Comparison of ENCODE assay signal across 22 cellular contexts in genomic region chr15:68633181-68634121, GRCh38. TPM values are rescaled to one million over a fixed set of nuclear protein-coding genes. Genes with fewer than 3 reads are reported as not detected.
DNase-seq lines count a peak whose midpoint lies in the region; ATAC-seq and TF ChIP-seq lines count a peak whose summit lies in the region.
"Had no signal": no experiment of that assay in that cellular context is flagged by ENCODE, and none has a peak within 500 bp of the region (broad histone marks: within the 10 kb centered on the region; RNA-seq: fewer than 3 reads in every experiment).

No MANE protein-coding gene starts in this region.

- H3K9ac ChIP-seq in Karpas-422 (ENCODE audit: low read length): peak overlapping the region; percentile 39; the same call in 1 of the 2 replicates

- TF ChIP-seq CTCF in DOHH2 (IDR thresholded peaks at IDR 0.05; ENCODE audit: low read depth, low read length, poor library complexity, severe bottlenecking) (no peak), nephron (IDR thresholded peaks at IDR 0.05; ENCODE audit: unreplicated experiment in 3 of 3) (no peak), osteocyte (IDR thresholded peaks at IDR 0.05) (no peak)

- peaks cover 3% of the 10 kb centered on the region for H3K27me3 Mint-ChIP-seq in nephron (ENCODE audit: low read depth)
- H3K27me3 Mint-ChIP-seq in osteocyte (ENCODE audit: unreplicated experiment): no peaks in the 10 kb centered on the region
- H3K27me3 Mint-ChIP-seq: CD4-positive, CD25-positive, alpha-beta regulatory T cell had no signal

- no peaks in the 10 kb centered on the region for H3F3A ChIP-seq in DOHH2 (ENCODE audit: control insufficient read depth, insufficient read depth)

- H3K4me1 ChIP-seq in DOHH2 (ENCODE audit: control insufficient read depth, low read length): peaks cover 80% of the 10 kb centered on the region
- H3K4me1 ChIP-seq in Karpas-422 (ENCODE audit: low read length): peaks cover 98% of the 10 kb centered on the region
- H3K4me1 ChIP-seq: SJSA1 had no signal

- H3K27ac ChIP-seq in DOHH2 (ENCODE audit: low read depth, low read length): no peak overlapping the region
- H3K27ac ChIP-seq in Karpas-422 (ENCODE audit: low read length): peak overlapping the region; percentile 72
- H3K27ac ChIP-seq: SJSA1 had no signal

- H3K9me2 ChIP-seq in DOHH2 (replicated peaks; ENCODE audit: control insufficient read depth, low read length) (no peaks in the 10 kb centered on the region), Karpas-422 (replicated peaks; ENCODE audit: insufficient read depth, low read length) (no peaks in the 10 kb centered on the region)

- H3K4me3 ChIP-seq in DOHH2 (ENCODE audit: low read length) (peak overlapping the region; percentile 49), Karpas-422 (ENCODE audit: low read length) (no peak overlapping the region; the same call in 1 of the 2 replicates)
- H3K4me3 ChIP-seq: heart left ventricle, lung, SJSA1 had no signal

- H3K4me3 Mint-ChIP-seq in nephron (peak overlapping the region in 1 of 3 experiments; percentile 20), osteocyte (ENCODE audit: unreplicated experiment) (no peak overlapping the region)
- H3K4me3 Mint-ChIP-seq: CD4-positive, CD25-positive, alpha-beta regulatory T cell had no signal

- H3K4me1 Mint-ChIP-seq in nephron (peaks cover 83% of the 10 kb centered on the region), osteocyte (ENCODE audit: unreplicated experiment) (peaks cover 31% of the 10 kb centered on the region)
- H3K4me1 Mint-ChIP-seq: CD4-positive, CD25-positive, alpha-beta regulatory T cell had no signal

- H3K9me3 ChIP-seq in DOHH2 (ENCODE audit: control insufficient read depth, insufficient read depth, low read length) (no peaks in the 10 kb centered on the region), Karpas-422 (ENCODE audit: low read length) (no peaks in the 10 kb centered on the region)
- H3K9me3 ChIP-seq: heart left ventricle, SJSA1 had no signal

- no peaks in the 10 kb centered on the region for H3K36me3 Mint-ChIP-seq in nephron (ENCODE audit: low read depth)
- H3K36me3 Mint-ChIP-seq in osteocyte (ENCODE audit: unreplicated experiment): no peaks in the 10 kb centered on the region
- H3K36me3 Mint-ChIP-seq: CD4-positive, CD25-positive, alpha-beta regulatory T cell had no signal

- H3K79me2 ChIP-seq in DOHH2 (ENCODE audit: control insufficient read depth, low read length) (no peaks in the 10 kb centered on the region), Karpas-422 (ENCODE audit: low read length) (no peaks in the 10 kb centered on the region)

- ATAC-seq in HG03175 (IDR thresholded peaks at IDR 0.05; ENCODE audit: unreplicated experiment): no peak
- ATAC-seq: sciatic nerve; stimulated activated naive CD8-positive, alpha-beta T cell treated with anti-CD3 and anti-CD28 coated beads, Interleukin-15, Interleukin-2, amounts not matched to agents 100 U/mL and 50 U/mL, for 24 hours had no signal

- no peaks in the 10 kb centered on the region for H3K36me3 ChIP-seq in DOHH2 (ENCODE audit: control insufficient read depth, low read length)
- H3K36me3 ChIP-seq in Karpas-422 (ENCODE audit: insufficient read depth, low read length): no peaks in the 10 kb centered on the region
- H3K36me3 ChIP-seq: heart left ventricle, SJSA1 had no signal

- H2AFZ ChIP-seq in Karpas-422 (ENCODE audit: low read length): no peak overlapping the region

- H4K20me1 ChIP-seq in DOHH2 (ENCODE audit: control insufficient read depth, insufficient read depth, low read depth, low read length) (no peaks in the 10 kb centered on the region), Karpas-422 (ENCODE audit: insufficient read depth, low read depth, low read length) (no peaks in the 10 kb centered on the region)

- peak overlapping the region; percentile 75 to 88 (median 79) for H3K27ac Mint-ChIP-seq in nephron
- no peak overlapping the region for H3K27ac Mint-ChIP-seq in osteocyte (ENCODE audit: unreplicated experiment)
- H3K27ac Mint-ChIP-seq: CD4-positive, CD25-positive, alpha-beta regulatory T cell had no signal

- H3K4me2 ChIP-seq in DOHH2 (ENCODE audit: low read length): peak overlapping the region; percentile 60
- H3K4me2 ChIP-seq in Karpas-422 (ENCODE audit: low read depth, low read length, poor library complexity, severe bottlenecking): peak overlapping the region; percentile 51

- DNase-seq in Karpas-422: peak; percentile 56
- DNase-seq in cerebellar cortex (ENCODE audit: low spot score): peak; percentile 57
- DNase-seq in activated naive CD4-positive, alpha-beta T cell treated with anti-CD3 and anti-CD28 coated beads, Interleukin-2, amount 50 U/mL, for 16 hours: no peak
- no peak for DNase-seq in NCI-H1048 (lab: John Stamatoyannopoulos, UW)
- no peak for DNase-seq in osteocyte (ENCODE audit: extremely low spot score, unreplicated experiment)
- DNase-seq: activated CD4-positive, alpha-beta T cell treated with anti-CD3 and anti-CD28 coated beads for 4 hours; activated T-cell treated with anti-CD3 and anti-CD28 coated beads, Interleukin-2, amount 50 U/mL, for 1 hour; CD4-positive, CD25-positive, alpha-beta regulatory T cell; effector CD8-positive, alpha-beta T cell; erythroblast; kidney; NCI-H510A treated with DMSO at 0.1 percent for 48 hours; stimulated activated CD4-positive, alpha-beta T cell treated with anti-CD3 and anti-CD28 coated beads, Interleukin-4, amount 100 ng/mL, for 24 hours; stimulated activated naive CD8-positive, alpha-beta T cell treated with anti-CD3 and anti-CD28 coated beads, Interleukin-15, Interleukin-2, amounts not matched to agents 100 U/mL and 50 U/mL, for 24 hours had no signal

- H3K27me3 ChIP-seq in DOHH2 (ENCODE audit: control insufficient read depth, low read length) (peaks cover 10% of the 10 kb centered on the region; the same call in 1 of the 2 replicates), Karpas-422 (ENCODE audit: low read length) (no peaks in the 10 kb centered on the region)
- H3K27me3 ChIP-seq: heart left ventricle, SJSA1 had no signal

- H3K9me3 Mint-ChIP-seq in nephron (no peaks in the 10 kb centered on the region), osteocyte (ENCODE audit: unreplicated experiment) (no peaks in the 10 kb centered on the region)
- H3K9me3 Mint-ChIP-seq: CD4-positive, CD25-positive, alpha-beta regulatory T cell had no signal

RNA-seq across cellular contexts. Expression of gene CORO2B, which starts 54.7 kb away (rescaled TPM):
- 0.26 and 0.69 TPM in 2 replicates for total RNA-seq in Karpas-422 (2014; rRNA removed; shearing (Covaris generic); ENCODE audit: low replicate concordance)
- 21.8 and 22.6 TPM in 2 replicates for total RNA-seq in osteocyte
- total RNA-seq: CD4-positive, CD25-positive, alpha-beta regulatory T cell; SJSA1; T-helper 2 cell treated with Interferon-gamma antibody and Interleukin-4, amounts not matched to agents 100 ng/mL and 5 ng/mL, for 36 hours had no signal

Comparison
In these comparisons a context has a peak if more than half of its experiments do, and no peak if none do; other contexts are left out.
1. DNase-seq: peak in Karpas-422 (single experiment) and cerebellar cortex (single experiment); none in activated naive CD4-positive, alpha-beta T cell treated with anti-CD3 and anti-CD28 coated beads, Interleukin-2, amount 50 U/mL, for 16 hours (single experiment), NCI-H1048 (single experiment) and osteocyte (single experiment).
2. RNA of gene CORO2B, which starts 54.7 kb away (total RNA-seq): 21.8 to 22.6 TPM in osteocyte; 0.26 to 0.69 TPM in Karpas-422; every median in the first group is over 10 times any median in the second.